23 cellular contexts compared by ENCODE assay signal in the genomic region with DNA sequence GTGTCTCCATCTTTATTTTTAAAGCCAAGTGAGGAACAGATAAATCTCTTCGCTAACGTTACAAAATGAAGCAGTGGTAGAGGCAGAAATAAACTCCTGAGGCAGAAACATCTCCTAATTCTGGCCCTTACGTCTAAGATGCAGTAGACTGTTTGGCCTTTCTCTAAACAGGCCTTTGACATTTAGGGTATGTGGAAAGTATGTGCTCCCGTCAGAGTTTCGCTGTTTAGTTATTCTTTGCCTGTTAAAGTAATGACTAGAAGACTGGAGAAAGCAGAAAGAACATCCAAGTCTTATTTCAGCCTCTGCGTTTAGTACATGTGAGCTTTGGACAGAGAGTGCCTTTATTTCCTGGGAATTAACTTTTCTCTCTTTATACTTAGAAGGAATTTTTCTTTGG.
DNase-seq lines count a peak whose midpoint lies in the region; ATAC-seq, FAIRE-seq and TF ChIP-seq lines count a peak whose summit lies in the region.
"Had no signal": no experiment of that assay in that cellular context is flagged by ENCODE, and none has a peak within 500 bp of the region (broad histone marks: within the 10 kb centered on the region; RNA-seq: fewer than 3 reads in every experiment).

No MANE protein-coding gene starts in this region.

- DNase-seq in coronary artery (ENCODE audit: low spot score) (no peak), mucosa of descending colon (no peak), suprapubic skin (ENCODE audit: low spot score in 2 of 2) (no peak), trophoblast cell (no peak), kidney (no peak)
- no peak for DNase-seq in stimulated activated CD4-positive, alpha-beta T cell treated with anti-CD3 and anti-CD28 coated beads, Interleukin-1b, Interleukin-23, amount 100 ng/mL, for 48 hours
- no peak for DNase-seq in stimulated activated CD4-positive, alpha-beta T cell treated with anti-CD3 and anti-CD28 coated beads, Interleukin-2, amount 100 ng/mL, for 24 hours
- DNase-seq: ACHN; activated naive CD4-positive, alpha-beta T cell treated with anti-CD3 and anti-CD28 coated beads, Interleukin-2, amount 50 U/mL, for 16 hours; C1 segment of cervical spinal cord; effector CD8-positive, alpha-beta T cell; glutamatergic neuron; left colon; NCI-H1092; NCI-H2081; OCI-M1; Right ventricle myocardium superior; stimulated activated CD4-positive, alpha-beta T cell treated with anti-CD3 and anti-CD28 coated beads, Interleukin-2, amount 100 ng/mL, for 48 hours; stimulated activated naive CD4-positive, alpha-beta T cell treated with Interleukin-2 at 50 U/mL for 16 hours; upper lobe of right lung had no signal

- no peak for TF ChIP-seq POLR2A in suprapubic skin (IDR thresholded peaks at IDR 0.05)

- peak; percentile 74 for TF ChIP-seq EP300 in suprapubic skin (IDR thresholded peaks at IDR 0.05)

- H3K4me1 ChIP-seq in HEK293 (ENCODE audit: control insufficient read depth, insufficient read depth, low read length) (peaks cover 23% of the 10 kb centered on the region), mucosa of descending colon (ENCODE audit: low read depth) (no peaks in the 10 kb centered on the region), suprapubic skin (peaks cover 11% of the 10 kb centered on the region), trophoblast cell (ENCODE audit: control insufficient read depth in 1 of 2, insufficient read depth in 2 of 2, low read length in 2 of 2) (no peaks in the 10 kb centered on the region), kidney (ENCODE audit: control insufficient read depth in 1 of 2, insufficient read depth in 1 of 2, low read depth in 1 of 2, low read length in 2 of 2) (no peaks in the 10 kb centered on the region)
- H3K4me1 ChIP-seq: upper lobe of right lung had no signal

- no peak overlapping the region for H3K4ac ChIP-seq in trophoblast cell (ENCODE audit: low read depth, low read length)

- CTCF ChIA-PET in HEK293 (lab: Yijun Ruan, JAX): interaction anchor here (0.7 kb wide), 1 partner anchor 12 kb away, joined by 4 read pairs; no protein-coding TSS in a partner anchor

- H2BK120ac ChIP-seq in trophoblast cell (ENCODE audit: insufficient read depth, low read length, poor library complexity): no peak overlapping the region

- no peaks in the 10 kb centered on the region for H3K79me1 ChIP-seq in trophoblast cell (ENCODE audit: low read length)

- H3K4me3 ChIP-seq in HEK293 (ENCODE audit: low read depth, low read length): no peak overlapping the region
- no peak overlapping the region for H3K4me3 ChIP-seq in coronary artery
- no peak overlapping the region for H3K4me3 ChIP-seq in mucosa of descending colon
- H3K4me3 ChIP-seq in suprapubic skin: no peak overlapping the region
- no peak overlapping the region for H3K4me3 ChIP-seq in trophoblast cell (ENCODE audit: low read depth, low read length)
- H3K4me3 ChIP-seq in kidney (ENCODE audit: low read length in 2 of 2): no peak overlapping the region
- H3K4me3 ChIP-seq: neural progenitor cell, upper lobe of right lung had no signal

- no peak overlapping the region for H4K91ac ChIP-seq in trophoblast cell (ENCODE audit: low read depth, low read length)

- POLR2A ChIA-PET in HEK293 (lab: Yijun Ruan, JAX): no interaction called here

- H3K27me3 ChIP-seq in suprapubic skin (no peaks in the 10 kb centered on the region), trophoblast cell (ENCODE audit: insufficient read depth, low read length) (no peaks in the 10 kb centered on the region)
- H3K27me3 ChIP-seq: neural progenitor cell, upper lobe of right lung had no signal

- H3K9ac ChIP-seq in trophoblast cell (ENCODE audit: low read length) (no peak overlapping the region), kidney (ENCODE audit: low read length in 2 of 2) (no peak overlapping the region)
- H3K9ac ChIP-seq: neural progenitor cell had no signal

- H3K14ac ChIP-seq in trophoblast cell (ENCODE audit: low read length): no peak overlapping the region

- H3K36me3 ChIP-seq in HEK293 (ENCODE audit: control insufficient read depth in 2 of 2, insufficient read depth in 1 of 2, low read length in 2 of 2): no peaks in the 10 kb centered on the region
- no peaks in the 10 kb centered on the region for H3K36me3 ChIP-seq in mucosa of descending colon (ENCODE audit: low read depth)
- no peaks in the 10 kb centered on the region for H3K36me3 ChIP-seq in suprapubic skin
- no peaks in the 10 kb centered on the region for H3K36me3 ChIP-seq in trophoblast cell (ENCODE audit: control insufficient read depth in 1 of 2, insufficient read depth in 2 of 2, low read length in 2 of 2)
- no peaks in the 10 kb centered on the region for H3K36me3 ChIP-seq in kidney (ENCODE audit: control insufficient read depth in 1 of 2, insufficient read depth in 2 of 2, low read length in 2 of 2)
- H3K36me3 ChIP-seq: neural progenitor cell, upper lobe of right lung had no signal

- 88% methylated on average over 6 of the region's 6 CpGs for WGBS in suprapubic skin
- WGBS in trophoblast cell (ENCODE audit: extremely low coverage, insufficient coverage, insufficient read length): no CpG with 5 or more reads among the region's 6 CpGs

- no peaks in the 10 kb centered on the region for H3K79me2 ChIP-seq in trophoblast cell (ENCODE audit: control insufficient read depth, insufficient read depth, low read length, poor library complexity)

- no peak overlapping the region for H3K4me2 ChIP-seq in trophoblast cell (ENCODE audit: low read length)
- H3K4me2 ChIP-seq: neural progenitor cell had no signal

- H2BK5ac ChIP-seq in trophoblast cell (ENCODE audit: low read depth, low read length, poor library complexity): no peak overlapping the region

- no peak overlapping the region for H3K18ac ChIP-seq in trophoblast cell (ENCODE audit: low read length)

- no peaks in the 10 kb centered on the region for H3K9me3 ChIP-seq in HEK293 (ENCODE audit: control insufficient read depth, insufficient read depth, low read depth, low read length)
- H3K9me3 ChIP-seq in mucosa of descending colon: no peaks in the 10 kb centered on the region
- H3K9me3 ChIP-seq in suprapubic skin: no peaks in the 10 kb centered on the region
- H3K9me3 ChIP-seq in trophoblast cell (ENCODE audit: insufficient read depth, low read depth, low read length): no peaks in the 10 kb centered on the region
- no peaks in the 10 kb centered on the region for H3K9me3 ChIP-seq in kidney (ENCODE audit: control insufficient read depth in 1 of 2, low read length in 2 of 2)
- H3K9me3 ChIP-seq: upper lobe of right lung had no signal

- TF ChIP-seq CTCF in HEK293 (tag by site-specific recombination; IDR thresholded peaks at IDR 0.05) (no peak), coronary artery (IDR thresholded peaks at IDR 0.05) (no peak), mucosa of descending colon (IDR thresholded peaks at IDR 0.05) (no peak), suprapubic skin (IDR thresholded peaks at IDR 0.05) (no peak), kidney (IDR thresholded peaks at IDR 0.05; ENCODE audit: borderline replicate concordance, extremely low read depth, insufficient read depth) (no peak)

- FAIRE-seq in kidney (lab: Jason Lieb, UNC): no peak

- no peak overlapping the region for H2AK5ac ChIP-seq in trophoblast cell (ENCODE audit: low read length)

- H3K27ac ChIP-seq in HEK293 (ENCODE audit: extremely low read depth, low read depth, low read length) (peak overlapping the region; percentile 17; the same call in 1 of the 2 replicates), coronary artery (peak overlapping the region; percentile 68 to 69), suprapubic skin (no peak overlapping the region), trophoblast cell (ENCODE audit: low read depth, low read length) (no peak overlapping the region), kidney (ENCODE audit: low read depth in 2 of 2, low read length in 2 of 2) (no peak overlapping the region)
- H3K27ac ChIP-seq: neural progenitor cell, upper lobe of right lung had no signal

- H2AFZ ChIP-seq in trophoblast cell (ENCODE audit: insufficient read depth, low read length, poor library complexity): no peak overlapping the region
- H2AFZ ChIP-seq: neural progenitor cell had no signal

- H4K8ac ChIP-seq in trophoblast cell (ENCODE audit: low read depth, low read length): no peak overlapping the region

- intact Hi-C loops in mucosa of descending colon (cut with DNase I, micrococcal nuclease) (no loop called here), kidney (cut with DNase I) (no loop called here)

- peak; percentile 16 for ATAC-seq in mucosa of descending colon
- ATAC-seq: esophagus mucosa, left colon, upper lobe of right lung had no signal

- H3K23ac ChIP-seq in trophoblast cell (ENCODE audit: low read length): no peak overlapping the region

- H4K12ac ChIP-seq in trophoblast cell (ENCODE audit: low read depth, low read length): no peak overlapping the region

- H2BK12ac ChIP-seq in trophoblast cell (ENCODE audit: low read length): no peak overlapping the region

TF ChIP-seq in HEK293, 187 proteins besides CTCF, POLR2A, EP300 and RAD21:
- TF ChIP-seq ZNF404 (tag by site-specific recombination; IDR thresholded peaks at IDR 0.05) (no peak), ZSCAN30 (tag by site-specific recombination; IDR thresholded peaks at IDR 0.05) (no peak), ZNF202 (tag by site-specific recombination; IDR thresholded peaks at IDR 0.05; ENCODE audit: borderline replicate concordance) (no peak), ZNF10 (tag by site-specific recombination; IDR thresholded peaks at IDR 0.05) (no peak), HOXA7 (CRISPR knock-in tag; IDR thresholded peaks at IDR 0.05; ENCODE audit: borderline replicate concordance) (no peak), ZNF544 (tag by site-specific recombination; IDR thresholded peaks at IDR 0.05) (no peak), ZNF792 (tag by site-specific recombination; IDR thresholded peaks at IDR 0.05) (no peak), KLF7 (tag by site-specific recombination; IDR thresholded peaks at IDR 0.05; ENCODE audit: borderline replicate concordance) (no peak), ZNF48 (tag by site-specific recombination; IDR thresholded peaks at IDR 0.05) (no peak), ZNF350 (tag by site-specific recombination; IDR thresholded peaks at IDR 0.05) (no peak)

Comparison
In these comparisons a context has a peak if more than half of its experiments do, and no peak if none do; other contexts are left out.
1. H3K27ac ChIP-seq: peak in HEK293 (single experiment) and coronary artery (2 of 2); none in suprapubic skin (single experiment), trophoblast cell (single experiment) and kidney (0 of 2).